Comparison of ENCODE assay signal across 11 cellular contexts in genomic region chr19:21396121-21396520, GRCh38. TPM values are rescaled to one million over a fixed set of nuclear protein-coding genes. Genes with fewer than 3 reads are reported as not detected.
A peak's percentile ranks its signal among the peaks of the same experiment; 100 is the strongest.
DNase-seq lines count a peak whose midpoint lies in the region; ATAC-seq and TF ChIP-seq lines count a peak whose summit lies in the region.
"Had no signal": no experiment of that assay in that cellular context is flagged by ENCODE, and none has a peak within 500 bp of the region (broad histone marks: within the 10 kb centered on the region; RNA-seq: fewer than 3 reads in every experiment).

No MANE protein-coding gene starts in this region.

- CTCF ChIA-PET in activated CD4-positive, alpha-beta T cell treated with anti-CD3 and anti-CD28 coated beads, Interleukin-2, amount 10 ng/mL, durations not matched to agents 7 days and 5 days (lab: Charles Lee): interaction anchor here (2.6 kb wide), 1 partner anchor 37 kb away, joined by 5 read pairs; the partner anchor contains the start of gene ZNF738

- H3K4me1 ChIP-seq in GM23338 (ENCODE audit: insufficient read depth) (peaks cover 6% of the 10 kb centered on the region), osteoblast (ENCODE audit: insufficient read depth, low read length) (peaks cover 11% of the 10 kb centered on the region)
- H3K4me1 ChIP-seq: upper lobe of right lung had no signal

- H3K4me2 ChIP-seq in GM23338 (no peak overlapping the region), osteoblast (ENCODE audit: insufficient read depth, low read length) (no peak overlapping the region)

- peak overlapping the region; percentile 69 for H3K27ac Mint-ChIP-seq in activated CD4-positive, alpha-beta T cell treated with anti-CD3 and anti-CD28 coated beads, Interleukin-2, amount 10 ng/mL, durations not matched to agents 7 days and 5 days
- H3K27ac Mint-ChIP-seq in GM23338: no peak overlapping the region; the same call in 1 of the 2 replicates
- no peak overlapping the region for H3K27ac Mint-ChIP-seq in activated naive CD8-positive, alpha-beta T cell treated with anti-CD3 and anti-CD28 coated beads for 36 hours

- H3K9me3 ChIP-seq in osteoblast (ENCODE audit: low read depth, low read length): peaks cover 2% of the 10 kb centered on the region
- H3K9me3 ChIP-seq: upper lobe of right lung had no signal

- TF ChIP-seq CTCF in GM23338 (conservative IDR thresholded peaks at IDR 0.05; ENCODE audit: low read depth in 2 of 2): no peak
- no peak for TF ChIP-seq CTCF in VCaP (conservative IDR thresholded peaks at IDR 0.05)
- no peak for TF ChIP-seq CTCF in osteoblast (IDR thresholded peaks at IDR 0.05; ENCODE audit: extremely low read depth, low read depth, low read length)

- H3K36me3 Mint-ChIP-seq in activated CD4-positive, alpha-beta T cell treated with anti-CD3 and anti-CD28 coated beads, Interleukin-2, amount 10 ng/mL, durations not matched to agents 7 days and 5 days (ENCODE audit: low read depth): peaks cover 45% of the 10 kb centered on the region
- peaks cover 38% of the 10 kb centered on the region for H3K36me3 Mint-ChIP-seq in GM23338 (ENCODE audit: low read depth)
- H3K36me3 Mint-ChIP-seq in activated naive CD8-positive, alpha-beta T cell treated with anti-CD3 and anti-CD28 coated beads for 36 hours: peaks cover 41% of the 10 kb centered on the region

- H3K27me3 Mint-ChIP-seq in activated CD4-positive, alpha-beta T cell treated with anti-CD3 and anti-CD28 coated beads, Interleukin-2, amount 10 ng/mL, durations not matched to agents 7 days and 5 days: no peaks in the 10 kb centered on the region
- no peaks in the 10 kb centered on the region for H3K27me3 Mint-ChIP-seq in GM23338 (ENCODE audit: insufficient read depth, low read depth, poor library complexity)
- H3K27me3 Mint-ChIP-seq in activated naive CD8-positive, alpha-beta T cell treated with anti-CD3 and anti-CD28 coated beads for 36 hours: no peaks in the 10 kb centered on the region
- H3K27me3 Mint-ChIP-seq: activated CD8-positive, alpha-beta memory T cell treated with anti-CD3 and anti-CD28 coated beads, Interleukin-2, amount 10 ng/mL, durations not matched to agents 7 days and 5 days had no signal

- H3K4me3 Mint-ChIP-seq in activated CD4-positive, alpha-beta T cell treated with anti-CD3 and anti-CD28 coated beads, Interleukin-2, amount 10 ng/mL, durations not matched to agents 7 days and 5 days: peak overlapping the region; percentile 27
- H3K4me3 Mint-ChIP-seq in GM23338: no peak overlapping the region
- no peak overlapping the region for H3K4me3 Mint-ChIP-seq in activated naive CD8-positive, alpha-beta T cell treated with anti-CD3 and anti-CD28 coated beads for 36 hours

- H3K9me2 ChIP-seq in GM23338 (ENCODE audit: insufficient read depth): no peaks in the 10 kb centered on the region

- peaks cover 25% of the 10 kb centered on the region for H3K9me3 Mint-ChIP-seq in activated CD4-positive, alpha-beta T cell treated with anti-CD3 and anti-CD28 coated beads, Interleukin-2, amount 10 ng/mL, durations not matched to agents 7 days and 5 days
- peaks cover 26% of the 10 kb centered on the region for H3K9me3 Mint-ChIP-seq in GM23338
- peaks cover 27% of the 10 kb centered on the region for H3K9me3 Mint-ChIP-seq in activated naive CD8-positive, alpha-beta T cell treated with anti-CD3 and anti-CD28 coated beads for 36 hours

- no peaks in the 10 kb centered on the region for H3F3A ChIP-seq in GM23338 (replicated peaks; ENCODE audit: low read depth)

- H3K27ac ChIP-seq in GM23338 (ENCODE audit: low read depth) (peak overlapping the region; percentile 8; the same call in 1 of the 2 replicates), VCaP (peak overlapping the region; percentile 72), osteoblast (ENCODE audit: low read depth, low read length) (no peak overlapping the region)

- H2AFZ ChIP-seq in GM23338: peak overlapping the region; percentile 53; the same call in 1 of the 2 replicates
- peak overlapping the region; percentile 56 for H2AFZ ChIP-seq in osteoblast (ENCODE audit: low read length)

- H3K36me3 ChIP-seq in GM23338 (ENCODE audit: insufficient read depth) (peaks cover 19% of the 10 kb centered on the region), osteoblast (ENCODE audit: insufficient read depth, low read length) (peaks cover 4% of the 10 kb centered on the region)
- H3K36me3 ChIP-seq: upper lobe of right lung had no signal

- no peak for ATAC-seq in GM23338

- no peak overlapping the region for H3K4me3 ChIP-seq in GM23338
- no peak overlapping the region for H3K4me3 ChIP-seq in osteoblast (ENCODE audit: insufficient read depth, low read length)

- no peak for DNase-seq in activated CD4-positive, alpha-beta T cell treated with anti-CD3 and anti-CD28 coated beads, Interleukin-2, amount 10 ng/mL, durations not matched to agents 7 days and 5 days
- no peak for DNase-seq in activated CD4-positive, alpha-beta T cell treated with anti-CD3 and anti-CD28 coated beads, Interleukin-2, amount 50 U/mL, for 1 hour
- no peak for DNase-seq in GM23338 (ENCODE audit: low spot score)
- DNase-seq in osteoblast (ENCODE audit: insufficient read length, low spot score, missing footprints): no peak
- no peak for DNase-seq in SHP77 treated with DMSO at 0.1 percent for 48 hours (lab: John Stamatoyannopoulos, UW)
- DNase-seq in activated naive CD8-positive, alpha-beta T cell treated with anti-CD3 and anti-CD28 coated beads for 36 hours: no peak
- no peak for DNase-seq in NCI-H1092 (lab: John Stamatoyannopoulos, UW)

- H3K79me2 ChIP-seq in GM23338 (replicated peaks; ENCODE audit: insufficient read depth): peaks cover 39% of the 10 kb centered on the region
- H3K79me2 ChIP-seq in osteoblast (ENCODE audit: insufficient read depth, low read length): peaks cover 22% of the 10 kb centered on the region

- peaks cover 4% of the 10 kb centered on the region; the same call in 1 of the 2 replicates for H4K20me1 ChIP-seq in GM23338 (replicated peaks; ENCODE audit: insufficient read depth)
- H4K20me1 ChIP-seq in osteoblast (ENCODE audit: insufficient read depth, low read length): no peaks in the 10 kb centered on the region

- POLR2A ChIA-PET in activated CD4-positive, alpha-beta T cell treated with anti-CD3 and anti-CD28 coated beads, Interleukin-2, amount 10 ng/mL, durations not matched to agents 7 days and 5 days (lab: Charles Lee): no interaction called here

- no peaks in the 10 kb centered on the region for H3K27me3 ChIP-seq in GM23338 (ENCODE audit: insufficient read depth)
- no peaks in the 10 kb centered on the region for H3K27me3 ChIP-seq in osteoblast (ENCODE audit: insufficient read depth, low read length)
- H3K27me3 ChIP-seq: stomach, upper lobe of right lung had no signal

- H3K4me1 Mint-ChIP-seq in activated CD4-positive, alpha-beta T cell treated with anti-CD3 and anti-CD28 coated beads, Interleukin-2, amount 10 ng/mL, durations not matched to agents 7 days and 5 days: peaks cover 24% of the 10 kb centered on the region
- no peaks in the 10 kb centered on the region for H3K4me1 Mint-ChIP-seq in GM23338
- peaks cover 5% of the 10 kb centered on the region for H3K4me1 Mint-ChIP-seq in activated naive CD8-positive, alpha-beta T cell treated with anti-CD3 and anti-CD28 coated beads for 36 hours

TF ChIP-seq in GM23338, 12 proteins besides CTCF, POLR2A, EP300 and RAD21 (continues in another document):
- TF ChIP-seq NANOG (IDR thresholded peaks at IDR 0.05; ENCODE audit: borderline replicate concordance): no peak

RNA-seq across cellular contexts. Expression of gene ZNF493, which starts 0.8 kb away (rescaled TPM):
- 10 to 100 TPM; 22.7 to 23.3 TPM for total RNA-seq in activated CD4-positive, alpha-beta T cell treated with anti-CD3 and anti-CD28 coated beads, Interleukin-2, amount 10 ng/mL, durations not matched to agents 7 days and 5 days
- 60.7 and 63.4 TPM in 2 replicates for total RNA-seq in GM23338 (2014; rRNA removed; shearing (Covaris generic))
- 22.0 and 28.7 TPM in 2 replicates for polyA plus RNA-seq in GM23338 (2016; fragmentation: Nextera tagmentation; extraction: Ambion mirVana)
- 22.1 and 22.4 TPM in 2 replicates for total RNA-seq in osteoblast
- 10 to 100 TPM in 1 of 2 experiments, 1 to 10 TPM in 1; 10.0 to 10.4 TPM for total RNA-seq in activated naive CD8-positive, alpha-beta T cell treated with anti-CD3 and anti-CD28 coated beads for 36 hours

RNA-seq across cellular contexts. Expression of gene ZNF738, which starts 37.3 kb away (rescaled TPM):
- total RNA-seq in activated CD4-positive, alpha-beta T cell treated with anti-CD3 and anti-CD28 coated beads, Interleukin-2, amount 10 ng/mL, durations not matched to agents 7 days and 5 days: 10 to 100 TPM; 15.5 TPM
- total RNA-seq in GM23338 (2014; rRNA removed; shearing (Covaris generic)): 137 and 138 TPM in 2 replicates
- polyA plus RNA-seq in GM23338 (2016; fragmentation: Nextera tagmentation; extraction: Ambion mirVana): 138 and 151 TPM in 2 replicates
- 2.9 and 3.2 TPM in 2 replicates for total RNA-seq in osteoblast
- 10 to 100 TPM in 1 of 2 experiments, 1 to 10 TPM in 1; 9.2 to 10.5 TPM for total RNA-seq in activated naive CD8-positive, alpha-beta T cell treated with anti-CD3 and anti-CD28 coated beads for 36 hours
